ENCODE assay signal across 1 cellular context in the genomic region with DNA sequence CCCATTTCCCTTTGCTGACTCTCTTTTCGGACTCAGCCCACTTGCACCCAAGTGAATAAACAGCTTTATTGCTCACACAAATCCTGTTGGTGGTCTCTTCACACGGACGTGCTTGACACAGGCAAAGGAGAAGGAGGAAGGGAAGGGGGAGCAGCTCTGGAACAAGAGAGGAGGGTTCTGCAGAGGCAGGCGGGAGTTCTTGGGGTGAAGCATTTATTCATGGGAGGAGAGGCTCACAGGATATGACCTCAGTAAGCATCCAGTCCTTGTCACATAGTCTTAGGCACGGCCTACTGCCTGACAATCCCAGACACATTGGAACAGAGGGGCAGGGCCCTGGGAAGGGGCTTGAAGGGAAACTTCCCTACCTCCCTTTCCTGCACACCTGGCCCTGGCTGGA.
TF ChIP-seq lines count a peak whose summit lies in the region.

No MANE protein-coding gene starts in this region.

TF ChIP-seq in SK-N-SH treated with all-trans-retinoic acid at 6 μM for 48 hours, 23 proteins besides CTCF, POLR2A, EP300 and RAD21 (continued from another document):
- TF ChIP-seq, protein P1, sequence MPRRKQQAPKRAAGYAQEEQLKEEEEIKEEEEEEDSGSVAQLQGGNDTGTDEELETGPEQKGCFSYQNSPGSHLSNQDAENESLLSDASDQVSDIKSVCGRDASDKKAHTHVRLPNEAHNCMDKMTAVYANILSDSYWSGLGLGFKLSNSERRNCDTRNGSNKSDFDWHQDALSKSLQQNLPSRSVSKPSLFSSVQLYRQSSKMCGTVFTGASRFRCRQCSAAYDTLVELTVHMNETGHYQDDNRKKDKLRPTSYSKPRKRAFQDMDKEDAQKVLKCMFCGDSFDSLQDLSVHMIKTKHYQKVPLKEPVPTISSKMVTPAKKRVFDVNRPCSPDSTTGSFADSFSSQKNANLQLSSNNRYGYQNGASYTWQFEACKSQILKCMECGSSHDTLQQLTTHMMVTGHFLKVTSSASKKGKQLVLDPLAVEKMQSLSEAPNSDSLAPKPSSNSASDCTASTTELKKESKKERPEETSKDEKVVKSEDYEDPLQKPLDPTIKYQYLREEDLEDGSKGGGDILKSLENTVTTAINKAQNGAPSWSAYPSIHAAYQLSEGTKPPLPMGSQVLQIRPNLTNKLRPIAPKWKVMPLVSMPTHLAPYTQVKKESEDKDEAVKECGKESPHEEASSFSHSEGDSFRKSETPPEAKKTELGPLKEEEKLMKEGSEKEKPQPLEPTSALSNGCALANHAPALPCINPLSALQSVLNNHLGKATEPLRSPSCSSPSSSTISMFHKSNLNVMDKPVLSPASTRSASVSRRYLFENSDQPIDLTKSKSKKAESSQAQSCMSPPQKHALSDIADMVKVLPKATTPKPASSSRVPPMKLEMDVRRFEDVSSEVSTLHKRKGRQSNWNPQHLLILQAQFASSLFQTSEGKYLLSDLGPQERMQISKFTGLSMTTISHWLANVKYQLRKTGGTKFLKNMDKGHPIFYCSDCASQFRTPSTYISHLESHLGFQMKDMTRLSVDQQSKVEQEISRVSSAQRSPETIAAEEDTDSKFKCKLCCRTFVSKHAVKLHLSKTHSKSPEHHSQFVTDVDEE (CRISPR knock-in tag; IDR thresholded peaks at IDR 0.05): no peak
- TF ChIP-seq ESRRG (CRISPR knock-in tag; IDR thresholded peaks at IDR 0.05): no peak
